1 cellular context compared by ENCODE assay signal in genomic region chr5:102296229-102296817, GRCh38.
TF ChIP-seq lines count a peak whose summit lies in the region.

Gene SLCO4C1 (minus strand): TSS chr5:102296284. CDS start chr5:102296262, 22 bp downstream.

TF ChIP-seq in HepG2, 621 proteins besides CTCF, POLR2A, EP300 and RAD21 (continued from another document and continues in another):
- TF ChIP-seq POGK (CRISPR knock-in tag; conservative IDR thresholded peaks at IDR 0.05) (peak; percentile 86), MXD3 (CRISPR knock-in tag; IDR thresholded peaks at IDR 0.05) (peak; percentile 60; the same call in 1 of the 2 replicates), THAP7 (CRISPR knock-in tag; IDR thresholded peaks at IDR 0.05) (no peak), FOXK1 (CRISPR knock-in tag; IDR thresholded peaks at IDR 0.05; ENCODE audit: borderline replicate concordance, low read depth) (peak; percentile 57; the same call in 1 of the 2 replicates), POLR2AphosphoS5 (IDR thresholded peaks at IDR 0.05; ENCODE audit: low read depth, low read length) (peak; percentile 64), SPEN (CRISPR knock-in tag; IDR thresholded peaks at IDR 0.05; ENCODE audit: low read depth) (peak; percentile 27; the same call in 1 of the 2 replicates), MED13 (CRISPR knock-in tag; IDR thresholded peaks at IDR 0.05) (peak; percentile 78; the same call in 1 of the 2 replicates), FOXK2 (IDR thresholded peaks at IDR 0.05) (no peak), MXI1 (IDR thresholded peaks at IDR 0.05; ENCODE audit: borderline replicate concordance, low read depth, low read length) (peak; percentile 51; the same call in 1 of the 3 replicates), ZNF646 (CRISPR knock-in tag; IDR thresholded peaks at IDR 0.05) (no peak), ZBED4 (CRISPR knock-in tag; IDR thresholded peaks at IDR 0.05; ENCODE audit: borderline replicate concordance) (no peak), ZNF850 (CRISPR knock-in tag; conservative IDR thresholded peaks at IDR 0.05) (peak; percentile 92), NR1H2 (CRISPR knock-in tag; IDR thresholded peaks at IDR 0.05; ENCODE audit: borderline replicate concordance, low read depth) (no peak), ZBTB25 (CRISPR knock-in tag; IDR thresholded peaks at IDR 0.05) (no peak), ELF1 (CRISPR knock-in tag; IDR thresholded peaks at IDR 0.05) (peak; percentile 56), RCOR2 (CRISPR knock-in tag; IDR thresholded peaks at IDR 0.05) (peak; percentile 39; the same call in 1 of the 2 replicates), IKZF5 (CRISPR knock-in tag; IDR thresholded peaks at IDR 0.05) (peak; percentile 71), BORCS8-MEF2B (CRISPR knock-in tag; IDR thresholded peaks at IDR 0.05) (peak; percentile 76), ZBTB7B (CRISPR knock-in tag; IDR thresholded peaks at IDR 0.05) (peak; percentile 39; the same call in 1 of the 2 replicates), REL (CRISPR knock-in tag; conservative IDR thresholded peaks at IDR 0.05) (0 out of 2 replicates have a peak, but pooled peaks have one; percentile 46), THYN1 (CRISPR knock-in tag; IDR thresholded peaks at IDR 0.05; ENCODE audit: borderline replicate concordance, low read depth) (0 out of 2 replicates have a peak, but pooled peaks have one; percentile 56), ZNF773 (CRISPR knock-in tag; IDR thresholded peaks at IDR 0.05; ENCODE audit: borderline replicate concordance) (0 out of 2 replicates have a peak, but pooled peaks have one; percentile 67), MZF1 (CRISPR knock-in tag; IDR thresholded peaks at IDR 0.05; ENCODE audit: borderline replicate concordance) (no peak), HOXA9 (CRISPR knock-in tag; IDR thresholded peaks at IDR 0.05; ENCODE audit: borderline replicate concordance) (no peak), NBN (conservative IDR thresholded peaks at IDR 0.05) (no peak), MNT (IDR thresholded peaks at IDR 0.05) (no peak), ZBTB33 (CRISPR knock-in tag; IDR thresholded peaks at IDR 0.05) (0 out of 2 replicates have a peak, but pooled peaks have one; percentile 39), HIVEP1 (CRISPR knock-in tag; IDR thresholded peaks at IDR 0.05) (peak; percentile 80; the same call in 1 of the 2 replicates), KMT2B (CRISPR knock-in tag; IDR thresholded peaks at IDR 0.05) (peak; percentile 87), ZNF792 (CRISPR knock-in tag; IDR thresholded peaks at IDR 0.05) (no peak; the same call in 1 of the 2 replicates), NCOA1 (CRISPR knock-in tag; IDR thresholded peaks at IDR 0.05) (no peak), ZSCAN5A (CRISPR knock-in tag; IDR thresholded peaks at IDR 0.05; ENCODE audit: borderline replicate concordance) (peak; percentile 93; the same call in 1 of the 2 replicates), KLF12 (CRISPR knock-in tag; IDR thresholded peaks at IDR 0.05; ENCODE audit: borderline replicate concordance) (peak; percentile 85; the same call in 1 of the 2 replicates)
